ENCODE assay signal across 9 cellular contexts in the genomic region with DNA sequence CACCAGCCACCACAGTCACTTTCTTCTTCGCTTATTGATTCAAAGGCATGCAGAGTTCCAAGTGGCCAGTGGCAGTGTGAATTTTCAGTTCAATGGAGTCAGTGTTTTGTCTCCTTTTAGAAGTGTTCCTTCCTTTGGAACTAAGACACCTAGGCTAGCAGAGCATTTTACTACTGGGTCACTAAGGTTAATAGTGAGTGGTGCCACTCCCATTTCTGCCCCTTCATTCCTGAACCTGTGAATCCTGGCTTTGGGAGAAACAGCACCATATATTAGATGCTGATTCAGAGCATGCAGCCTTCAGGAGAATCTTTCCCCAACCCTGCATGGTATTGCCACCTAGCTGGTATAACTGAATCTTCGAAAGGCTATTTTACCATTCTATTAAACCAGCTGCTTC.
"Had no signal": no experiment of that assay in that cellular context is flagged by ENCODE, and none has a peak within 500 bp of the region (broad histone marks: within the 10 kb centered on the region; RNA-seq: fewer than 3 reads in every experiment).

No MANE protein-coding gene starts in this region.

- H3K4me2 ChIP-seq: GM23338 had no signal

- DNase-seq: GM23248, GOT3, H7, H9, HCEC 1CT, HFFc6 had no signal

- H3K4me3 ChIP-seq: GM23248, GM23338, HAP-1 had no signal

- H3K27ac Mint-ChIP-seq: GM23338, H9, HFFc6 had no signal

- H3K4me3 Mint-ChIP-seq: GM23338, H9, HFFc6 had no signal

- H3K36me3 ChIP-seq: HAP-1 had no signal

- H3K27ac ChIP-seq: GM23248 had no signal

- H3K9me3 ChIP-seq: HAP-1 had no signal

- ATAC-seq: GM23338, HCT116 had no signal

- H2AFZ ChIP-seq: GM23248, GM23338 had no signal

- H3K4me1 ChIP-seq: HAP-1 had no signal
